ENCODE assay signal across 8 cellular contexts in genomic region chr12:115998119-115998633, GRCh38.
DNase-seq lines count a peak whose midpoint lies in the region; ATAC-seq, FAIRE-seq and TF ChIP-seq lines count a peak whose summit lies in the region.

No MANE protein-coding gene starts in this region.

- H3K9me3 Mint-ChIP-seq in CD4-positive, alpha-beta memory T cell, result no peaks in the 10 kb centered on the region
- no peaks in the 10 kb centered on the region for H3K9me3 Mint-ChIP-seq in brain

- H3K27me3 Mint-ChIP-seq in CD4-positive, alpha-beta memory T cell, result no peaks in the 10 kb centered on the region
- H3K27me3 Mint-ChIP-seq in brain, result no peaks in the 10 kb centered on the region

- H3K27me3 ChIP-seq in CD4-positive, alpha-beta memory T cell (ENCODE audit: insufficient read depth, low read length), result no peaks in the 10 kb centered on the region
- H3K27me3 ChIP-seq in suprapubic skin, result no peaks in the 10 kb centered on the region

- H3K4me3 ChIP-seq in CD4-positive, alpha-beta memory T cell (ENCODE audit: low read length in 2 of 2), result no peak overlapping the region
- no peak overlapping the region for H3K4me3 ChIP-seq in suprapubic skin

- no peak for ATAC-seq in stimulated activated naive CD8-positive, alpha-beta T cell treated with anti-CD3 and anti-CD28 coated beads, Interleukin-15, Interleukin-2, amounts not matched to agents 100 U/mL and 50 U/mL, for 24 hours

- H3K27ac ChIP-seq in CD4-positive, alpha-beta memory T cell (ENCODE audit: low read depth, low read length), result no peak overlapping the region
- no peak overlapping the region for H3K27ac ChIP-seq in suprapubic skin

- no peaks in the 10 kb centered on the region for H3K9me3 ChIP-seq in CD4-positive, alpha-beta memory T cell (ENCODE audit: control insufficient read depth in 1 of 2, low read length in 2 of 2)
- H3K9me3 ChIP-seq in suprapubic skin, result no peaks in the 10 kb centered on the region

- intact Hi-C loops in CD4-positive, alpha-beta memory T cell (cut with micrococcal nuclease), result loop anchor here (1.0 to 5.0 kb wide), 4 partner anchors 238 to 711 kb away; partner anchors contain the start of gene MED13L

- peak in 4 of 5 donors; percentile 34 to 39 (median 36) for DNase-seq in CD4-positive, alpha-beta memory T cell
- DNase-seq in GM20000 (ENCODE audit: low spot score) (peak; percentile 38), NCI-H2171 treated with DMSO at 0.1 percent for 48 hours (lab: John Stamatoyannopoulos, UW) (peak; percentile 31), suprapubic skin (ENCODE audit: low spot score in 2 of 2) (no peak)
- no peak for DNase-seq in stimulated activated naive CD8-positive, alpha-beta T cell treated with anti-CD3 and anti-CD28 coated beads, Interleukin-15, Interleukin-2, amounts not matched to agents 100 U/mL and 50 U/mL, for 24 hours
- no peak for DNase-seq in stimulated activated CD4-positive, alpha-beta T cell treated with anti-CD3 and anti-CD28 coated beads, Interleukin-12 subunit alpha, Interleukin-12 subunit beta, amount 100 ng/mL, for 4 hours

- H3K4me1 Mint-ChIP-seq in CD4-positive, alpha-beta memory T cell, result peaks cover 6 to 17% (median 9%) of the 10 kb centered on the region in 4 donors
- peaks cover 30% of the 10 kb centered on the region for H3K4me1 Mint-ChIP-seq in brain

- no peak overlapping the region for H3K4me3 Mint-ChIP-seq in CD4-positive, alpha-beta memory T cell
- H3K4me3 Mint-ChIP-seq in brain, result no peak overlapping the region

- peaks cover 33 to 55% of the 10 kb centered on the region in 2 donors for H3K36me3 Mint-ChIP-seq in CD4-positive, alpha-beta memory T cell
- H3K36me3 Mint-ChIP-seq in brain, result peaks cover 50% of the 10 kb centered on the region

- 55% methylated on average over 3 of the region's 3 CpGs for WGBS in suprapubic skin

- FAIRE-seq in islet of Langerhans (lab: Jason Lieb, UNC), result peak; percentile 98

- CTCF ChIA-PET in CD4-positive, alpha-beta memory T cell (lab: Charles Lee; ENCODE audit: partially characterized antibody), result interaction anchor here (0.7 to 3.3 kb wide), 16 partner anchors 8 to 711 kb away, joined by 3 to 36 read pairs (median 4); no protein-coding TSS in a partner anchor

- no peak for TF ChIP-seq POLR2A in suprapubic skin (IDR thresholded peaks at IDR 0.05)

- TF ChIP-seq CTCF in GM20000 (IDR thresholded peaks at IDR 0.05; ENCODE audit: extremely low read depth, missing control alignments) (peak; percentile 27), brain (conservative IDR thresholded peaks at IDR 0.05) (peak; percentile 79 to 91), suprapubic skin (IDR thresholded peaks at IDR 0.05) (peak; percentile 67 to 75)

- TF ChIP-seq EP300 in suprapubic skin (IDR thresholded peaks at IDR 0.05), result no peak

- no peaks in the 10 kb centered on the region for H3K4me1 ChIP-seq in CD4-positive, alpha-beta memory T cell (ENCODE audit: insufficient read depth, low read length)
- H3K4me1 ChIP-seq in suprapubic skin, result peaks cover 14% of the 10 kb centered on the region

- POLR2A ChIA-PET in CD4-positive, alpha-beta memory T cell (lab: Charles Lee; ENCODE audit: partially characterized antibody), result no interaction called here

- H3K27ac Mint-ChIP-seq in CD4-positive, alpha-beta memory T cell, result peak overlapping the region in 3 of 7 donors; percentile 22 to 60 (median 46)
- H3K27ac Mint-ChIP-seq in brain, result peak overlapping the region in 4 of 5 experiments; percentile 2 to 44 (median 25)

- peaks cover 29% of the 10 kb centered on the region for H3K36me3 ChIP-seq in CD4-positive, alpha-beta memory T cell (ENCODE audit: insufficient read depth, low read length)
- peaks cover 67% of the 10 kb centered on the region for H3K36me3 ChIP-seq in suprapubic skin

Comparison
In these comparisons a context has a peak if more than half of its experiments do, and no peak if none do; other contexts are left out.
1. DNase-seq: peak in CD4-positive, alpha-beta memory T cell (4 of 5), GM20000 (single experiment) and NCI-H2171 treated with DMSO at 0.1 percent for 48 hours (single experiment); none in suprapubic skin (0 of 2), stimulated activated naive CD8-positive, alpha-beta T cell treated with anti-CD3 and anti-CD28 coated beads, Interleukin-15, Interleukin-2, amounts not matched to agents 100 U/mL and 50 U/mL, for 24 hours (single experiment) and stimulated activated CD4-positive, alpha-beta T cell treated with anti-CD3 and anti-CD28 coated beads, Interleukin-12 subunit alpha, Interleukin-12 subunit beta, amount 100 ng/mL, for 4 hours (single experiment).
2. CTCF ChIP-seq: peak in every context shown above with its lines; median percentile 85 in brain; 71 in suprapubic skin; 27 in GM20000.